In the genomic region with DNA sequence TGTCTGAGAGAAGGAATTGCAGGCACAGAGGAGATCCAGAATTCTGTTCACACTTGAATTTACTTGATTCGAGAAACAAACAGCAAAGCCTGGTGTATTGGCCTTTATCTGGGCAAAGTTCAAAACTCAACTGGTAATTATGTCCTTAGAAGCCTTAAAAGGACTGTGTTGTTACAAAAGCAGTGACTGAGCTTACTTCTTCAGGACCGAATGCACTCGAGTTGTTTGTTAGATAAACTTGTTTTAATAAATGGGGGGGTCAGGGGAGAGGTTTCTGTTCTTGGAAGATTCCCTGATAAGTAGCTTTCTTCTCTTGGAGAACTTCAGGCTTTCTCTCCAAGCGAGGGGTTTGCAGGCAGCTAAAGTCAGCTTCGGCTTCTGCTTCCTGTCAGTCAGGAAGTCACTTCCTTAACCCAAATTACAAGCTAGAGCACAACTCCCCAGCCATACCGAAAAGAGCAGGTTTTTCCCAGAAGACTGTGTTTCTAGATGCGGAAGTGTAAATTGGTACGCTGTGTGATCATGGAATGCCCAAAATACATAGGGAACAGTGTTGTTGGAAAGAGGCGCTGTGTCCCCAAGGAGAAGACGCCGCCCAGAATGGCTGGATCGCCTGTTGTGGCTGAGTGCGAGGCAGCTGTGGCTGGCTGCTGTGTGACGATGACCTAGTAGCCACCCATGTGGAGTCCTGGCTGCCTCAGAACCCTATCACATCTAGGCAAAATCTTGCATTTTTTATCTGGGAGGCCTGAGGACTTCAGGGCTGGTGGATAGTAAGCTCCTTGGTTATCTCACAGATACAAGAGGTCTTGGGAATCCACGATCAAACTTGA, we compare ENCODE assay signal across 8 cellular contexts.
DNase-seq lines count a peak whose midpoint lies in the region; ATAC-seq and TF ChIP-seq lines count a peak whose summit lies in the region.
"Had no signal": no experiment of that assay in that cellular context is flagged by ENCODE, and none has a peak within 500 bp of the region (broad histone marks: within the 10 kb centered on the region; RNA-seq: fewer than 3 reads in every experiment).

No MANE protein-coding gene starts in this region.

- no peak for TF ChIP-seq CTCF in lung (IDR thresholded peaks at IDR 0.05; ENCODE audit: control extremely low read depth, extremely low read depth)

- H3K4me3 ChIP-seq in lung (no peak overlapping the region), thymus (ENCODE audit: low read length) (peak overlapping the region; percentile 26)

- H3K36me3 ChIP-seq in lung (ENCODE audit: control insufficient read depth in 2 of 2, insufficient read depth in 2 of 2, low read length in 2 of 2) = no peaks in the 10 kb centered on the region
- H3K36me3 ChIP-seq in thymus (ENCODE audit: control insufficient read depth, insufficient read depth) = peaks cover 2% of the 10 kb centered on the region

- H3K27ac ChIP-seq in caudate nucleus (ENCODE audit: low read depth, low read length) (peak overlapping the region; percentile 84), lung (ENCODE audit: low read depth in 1 of 2, low read length in 1 of 2) (peak overlapping the region; percentile 68 to 84), thymus (ENCODE audit: low read depth) (peak overlapping the region; percentile 80)

- H3K4me1 ChIP-seq in lung (ENCODE audit: control insufficient read depth in 2 of 2, insufficient read depth in 2 of 2, low read length in 2 of 2) (peaks cover 12 to 34% of the 10 kb centered on the region in 2 donors), thymus (ENCODE audit: control insufficient read depth, insufficient read depth, low read length) (peaks cover 15% of the 10 kb centered on the region)

- H3K27me3 ChIP-seq in lung (ENCODE audit: control insufficient read depth, insufficient read depth) (no peaks in the 10 kb centered on the region), thymus (ENCODE audit: control insufficient read depth, insufficient read depth) (no peaks in the 10 kb centered on the region)

- ATAC-seq in lung (ENCODE audit: insufficient read depth, low FRiP score) = no peak

- DNase-seq in NCI-H2227 (lab: John Stamatoyannopoulos, UW; ENCODE audit: unreplicated experiment) = peak; percentile 5
- DNase-seq in caudate nucleus (lab: John Stamatoyannopoulos, UW) = peak in 45 of 61 donors; percentile 6 to 64 (median 28)
- no peak for DNase-seq in lung (ENCODE audit: low spot score)
- DNase-seq in HCEC 1CT = no peak
- DNase-seq in T1000 (lab: John Stamatoyannopoulos, UW) = no peak
- no peak for DNase-seq in HuH-7.5 (ENCODE audit: low spot score)
- DNase-seq: stimulated activated CD4-positive, alpha-beta T cell treated with anti-CD3 and anti-CD28 coated beads, Interleukin-4, amount 100 ng/mL, for 1 hour had no signal

- no peaks in the 10 kb centered on the region for H3K9me3 ChIP-seq in lung (ENCODE audit: control insufficient read depth in 2 of 2, insufficient read depth in 1 of 2, low read length in 1 of 2)
- no peaks in the 10 kb centered on the region for H3K9me3 ChIP-seq in thymus (ENCODE audit: control insufficient read depth)

- WGBS in lung, 2 donors = 38 to 40% methylated on average over 15 of the region's 15 CpGs
- WGBS in thymus = 55% methylated on average over 15 of the region's 15 CpGs

Comparison
In these comparisons a context has a peak if more than half of its experiments do, and no peak if none do; other contexts are left out.
1. DNase-seq: peak in NCI-H2227 (single experiment) and caudate nucleus (45 of 61); none in lung (single experiment), HCEC 1CT (single experiment), T1000 (single experiment) and HuH-7.5 (single experiment).
2. Peak in every context shown above with its lines, with median percentiles within 50 percentile points of each other: H3K27ac ChIP-seq.